In genomic region chr2:226619707-226620106, GRCh38 we compare ENCODE assay signal across 17 cellular contexts.
DNase-seq lines count a peak whose midpoint lies in the region; ATAC-seq, FAIRE-seq and TF ChIP-seq lines count a peak whose summit lies in the region.
"Had no signal": no experiment of that assay in that cellular context is flagged by ENCODE, and none has a peak within 500 bp of the region (broad histone marks: within the 10 kb centered on the region; RNA-seq: fewer than 3 reads in every experiment).

No MANE protein-coding gene starts in this region.

- dilution Hi-C loops in keratinocyte (cut with MboI; ENCODE audit: extremely low pct_ligation_motif_present, low sequenced_read_pairs), result no loop called here

- DNase-seq in Caco-2, result no peak
- DNase-seq in NCI-H69 (lab: John Stamatoyannopoulos, UW), result peak; percentile 1
- DNase-seq in keratinocyte (ENCODE audit: low read depth, low spot score), result no peak
- DNase-seq in mesothelial cell of epicardium (ENCODE audit: low spot score in 2 of 2, unreplicated experiment in 2 of 2), result no peak
- DNase-seq in stimulated activated CD4-positive, alpha-beta T cell treated with anti-CD3 and anti-CD28 coated beads, Interleukin-12 subunit alpha, Interleukin-12 subunit beta, amount 100 ng/mL, for 4 hours, result no peak
- DNase-seq in transverse colon, result no peak
- no peak for DNase-seq in stimulated activated naive CD4-positive, alpha-beta T cell treated with Interleukin-2 at 50 U/mL for 16 hours (lab: John Stamatoyannopoulos, UW)
- DNase-seq: CD8-positive, alpha-beta T cell; DMS 273 treated with DMSO at 0.1 percent for 48 hours; DMS53; DND-41; GOT3; H7 had no signal

- H3K27me3 Mint-ChIP-seq in Caco-2 (ENCODE audit: insufficient read depth, unreplicated experiment), result no peaks in the 10 kb centered on the region
- H3K27me3 Mint-ChIP-seq in mesothelial cell of epicardium (ENCODE audit: low read depth), result no peaks in the 10 kb centered on the region

- no peak overlapping the region for H3K4me2 ChIP-seq in keratinocyte (ENCODE audit: control insufficient read depth, extremely low read depth, insufficient read depth, low read depth, low read length)
- H3K4me2 ChIP-seq: BLaER1 treated with 17β-estradiol and CSF1 and Interleukin-3, amounts not matched to agents 10 nM and 100 nM had no signal

- H3K36me3 ChIP-seq in Caco-2 (ENCODE audit: control insufficient read depth, insufficient read depth, low read length), result 0 out of 2 replicates have a peak, but pooled peaks cover 2% of the 10 kb centered on the region
- peaks cover 0 to 1% of the 10 kb centered on the region in 2 experiments for H3K36me3 ChIP-seq in keratinocyte (ENCODE audit: control insufficient read depth in 2 of 2, extremely low read depth in 1 of 2, insufficient read depth in 2 of 2, low read length in 2 of 2)
- no peaks in the 10 kb centered on the region for H3K36me3 ChIP-seq in transverse colon
- H3K36me3 ChIP-seq: BLaER1 treated with 17β-estradiol and CSF1 and Interleukin-3, amounts not matched to agents 10 nM and 100 nM had no signal

- H3K9me1 ChIP-seq in keratinocyte (ENCODE audit: control insufficient read depth, extremely low read depth, insufficient read depth, low read length), result no peaks in the 10 kb centered on the region

- peak; percentile 29 for FAIRE-seq in keratinocyte (lab: Jason Lieb, UNC)
- FAIRE-seq: GM12878 had no signal

- no peak overlapping the region for H3K27ac Mint-ChIP-seq in Caco-2 (ENCODE audit: unreplicated experiment)
- peak overlapping the region; percentile 18 for H3K27ac Mint-ChIP-seq in mesothelial cell of epicardium
- H3K27ac Mint-ChIP-seq: B cell; CD8-positive, alpha-beta T cell had no signal

- ATAC-seq in GM21423 (IDR thresholded peaks at IDR 0.05; ENCODE audit: unreplicated experiment), result no peak
- ATAC-seq: CD8-positive, alpha-beta T cell; GM12878 had no signal

- H3K4me1 ChIP-seq in Caco-2 (peaks cover 18% of the 10 kb centered on the region), keratinocyte (ENCODE audit: control insufficient read depth, extremely low read depth, insufficient read depth, low read length) (no peaks in the 10 kb centered on the region), transverse colon (peaks cover 0 to 11% (median 5%) of the 10 kb centered on the region in 4 donors)
- H3K4me1 ChIP-seq: BLaER1 treated with 17β-estradiol and CSF1 and Interleukin-3, amounts not matched to agents 10 nM and 100 nM had no signal

- no peak overlapping the region for H3K9ac ChIP-seq in keratinocyte (ENCODE audit: control insufficient read depth, extremely low read depth, insufficient read depth, low read length)
- H3K9ac ChIP-seq: BLaER1 treated with 17β-estradiol and CSF1 and Interleukin-3, amounts not matched to agents 10 nM and 100 nM had no signal

- TF ChIP-seq EP300 in transverse colon (IDR thresholded peaks at IDR 0.05; ENCODE audit: low read depth), result no peak

- H4K20me1 ChIP-seq in keratinocyte (ENCODE audit: control insufficient read depth, extremely low read depth, insufficient read depth, low read length), result no peaks in the 10 kb centered on the region
- H4K20me1 ChIP-seq: BLaER1 treated with 17β-estradiol and CSF1 and Interleukin-3, amounts not matched to agents 10 nM and 100 nM had no signal

- in situ Hi-C loops in transverse colon (cut with MboI; ENCODE audit: low pct_ligation_motif_present in 1 of 4, low pct_unique_long_range_greater_than_20kb in 1 of 4, low sequenced_read_pairs in 3 of 4), result no loop called here

- BruUV-seq in Caco-2 (replicated peaks; lab: Mats Ljungman, UMichigan), result no TSS peak

- no peak for TF ChIP-seq CTCF in Caco-2 (IDR thresholded peaks at IDR 0.05; ENCODE audit: insufficient read depth in 1 of 2, low read depth in 1 of 2, low read length in 1 of 2, severe bottlenecking in 1 of 2, unreplicated experiment in 1 of 2)
- TF ChIP-seq CTCF in keratinocyte (optimal IDR thresholded peaks at IDR 0.05 in 1 of 3, IDR thresholded peaks at IDR 0.05 in 1 of 3, conservative IDR thresholded peaks at IDR 0.05 in 1 of 3; ENCODE audit: extremely low read depth in 1 of 3, insufficient read depth in 2 of 3, low read length in 3 of 3), result no peak
- TF ChIP-seq CTCF in mesothelial cell of epicardium (IDR thresholded peaks at IDR 0.05; ENCODE audit: unreplicated experiment), result no peak
- no peak for TF ChIP-seq CTCF in transverse colon (IDR thresholded peaks at IDR 0.05)

- POLR2A ChIA-PET in Caco-2 (lab: Charles Lee), result no interaction called here

- H3K4me1 Mint-ChIP-seq in Caco-2 (ENCODE audit: low read depth, unreplicated experiment) (peaks cover 26% of the 10 kb centered on the region), mesothelial cell of epicardium (peaks cover 52% of the 10 kb centered on the region)
- H3K4me1 Mint-ChIP-seq: B cell had no signal

- H3K4me3 ChIP-seq in Caco-2 (ENCODE audit: low read depth, low read length) (no peak overlapping the region), keratinocyte (ENCODE audit: control insufficient read depth in 2 of 3, extremely low read depth in 1 of 3, insufficient read depth in 2 of 3, low read depth in 1 of 3, low read length in 3 of 3) (no peak overlapping the region), transverse colon (no peak overlapping the region)
- H3K4me3 ChIP-seq: BLaER1 treated with 17β-estradiol and CSF1 and Interleukin-3, amounts not matched to agents 10 nM and 100 nM; GM12878 had no signal

- H3K9me3 ChIP-seq in Caco-2 (no peaks in the 10 kb centered on the region), keratinocyte (ENCODE audit: control insufficient read depth, low read depth, low read length) (no peaks in the 10 kb centered on the region), transverse colon (no peaks in the 10 kb centered on the region)

- peak overlapping the region; percentile 48 for H3K4me3 Mint-ChIP-seq in Caco-2 (ENCODE audit: unreplicated experiment)
- H3K4me3 Mint-ChIP-seq in mesothelial cell of epicardium, result no peak overlapping the region
- H3K4me3 Mint-ChIP-seq: B cell; CD8-positive, alpha-beta T cell had no signal

- no peaks in the 10 kb centered on the region for H3K27me3 ChIP-seq in Caco-2 (replicated peaks; ENCODE audit: control insufficient read depth, insufficient read depth, low read length)
- H3K27me3 ChIP-seq in keratinocyte (ENCODE audit: control insufficient read depth, extremely low read depth, insufficient read depth, low read length), result no peaks in the 10 kb centered on the region
- no peaks in the 10 kb centered on the region for H3K27me3 ChIP-seq in transverse colon
- H3K27me3 ChIP-seq: BLaER1 treated with 17β-estradiol and CSF1 and Interleukin-3, amounts not matched to agents 10 nM and 100 nM had no signal

- H3K79me2 ChIP-seq in keratinocyte (ENCODE audit: control insufficient read depth, insufficient read depth, low read length), result no peaks in the 10 kb centered on the region

- WGBS in transverse colon (ENCODE audit: low coverage in 1 of 2), 2 donors, result 76 to 85% methylated on average over 3 of the region's 3 CpGs

- peaks cover 20% of the 10 kb centered on the region for H3K9me3 Mint-ChIP-seq in Caco-2 (ENCODE audit: unreplicated experiment)
- peaks cover 8% of the 10 kb centered on the region for H3K9me3 Mint-ChIP-seq in mesothelial cell of epicardium
- H3K9me3 Mint-ChIP-seq: CD8-positive, alpha-beta T cell had no signal

- intact Hi-C loops in Caco-2 (cut with micrococcal nuclease; ENCODE audit: unreplicated experiment) (loop anchor here (10.0 kb wide), 2 partner anchors 175 to 735 kb away; partner anchors contain the start of gene IRS1), transverse colon (cut with DNase I; ENCODE audit: low total_unique reads) (no loop called here)

- TF ChIP-seq POLR2A in transverse colon (IDR thresholded peaks at IDR 0.05), result no peak

- CTCF ChIA-PET in Caco-2 (lab: Charles Lee), result no interaction called here

- peaks cover 5% of the 10 kb centered on the region for H3K36me3 Mint-ChIP-seq in Caco-2 (ENCODE audit: insufficient read depth, unreplicated experiment)
- H3K36me3 Mint-ChIP-seq in mesothelial cell of epicardium, result peaks cover 10% of the 10 kb centered on the region
- H3K36me3 Mint-ChIP-seq: CD8-positive, alpha-beta T cell had no signal

- H3K27ac ChIP-seq in keratinocyte (ENCODE audit: control insufficient read depth, insufficient read depth, low read length) (no peak overlapping the region), transverse colon (no peak overlapping the region)
- H3K27ac ChIP-seq: BLaER1 treated with 17β-estradiol and CSF1 and Interleukin-3, amounts not matched to agents 10 nM and 100 nM had no signal

- no peak overlapping the region for H2AFZ ChIP-seq in keratinocyte (ENCODE audit: control insufficient read depth, low read length)
